ENCODE assay signal across 27 cellular contexts in genomic region chr15:97520689-97521088, GRCh38.
"Had no signal": no experiment of that assay in that cellular context is flagged by ENCODE, and none has a peak within 500 bp of the region (broad histone marks: within the 10 kb centered on the region; RNA-seq: fewer than 3 reads in every experiment).

No MANE protein-coding gene starts in this region.

- H3K36me3 ChIP-seq: breast epithelium had no signal

- H3K4me1 ChIP-seq: breast epithelium had no signal

- H3K27ac ChIP-seq: breast epithelium had no signal

- ATAC-seq: activated CD8-positive, alpha-beta memory T cell treated with anti-CD3 and anti-CD28 coated beads, Interleukin-2, amount 10 ng/mL, durations not matched to agents 7 days and 5 days; PC-3; T-helper 17 cell had no signal

- H3K4me1 Mint-ChIP-seq: activated CD8-positive, alpha-beta memory T cell treated with anti-CD3 and anti-CD28 coated beads, Interleukin-2, amount 10 ng/mL, durations not matched to agents 7 days and 5 days; activated naive CD4-positive, alpha-beta T cell treated with anti-CD3 and anti-CD28 coated beads, Interleukin-2, amount 50 U/mL, for 24 hours; T-helper 17 cell had no signal

- H3K4me3 Mint-ChIP-seq: activated CD8-positive, alpha-beta memory T cell treated with anti-CD3 and anti-CD28 coated beads, Interleukin-2, amount 10 ng/mL, durations not matched to agents 7 days and 5 days; activated naive CD4-positive, alpha-beta T cell treated with anti-CD3 and anti-CD28 coated beads, Interleukin-2, amount 50 U/mL, for 24 hours; activated T-cell treated with anti-CD3 and anti-CD28 coated beads, Interleukin-2, amount 50 U/mL, for 24 hours; activated T-helper 1 cell treated with anti-CD3 and anti-CD28 coated beads, Interleukin-12 subunit alpha, Interleukin-12 subunit beta, Interleukin-2, Interleukin-4 antibody, amounts not matched to agents 30 ng/mL and 10 ng/mL and 1 ng/mL, durations not matched to agents 14 hours and 24 hours and 36 hours; T-helper 17 cell; WTC11 had no signal

- H3K36me3 Mint-ChIP-seq: activated CD8-positive, alpha-beta memory T cell treated with anti-CD3 and anti-CD28 coated beads, Interleukin-2, amount 10 ng/mL, durations not matched to agents 7 days and 5 days; activated naive CD4-positive, alpha-beta T cell treated with anti-CD3 and anti-CD28 coated beads, Interleukin-2, amount 50 U/mL, for 24 hours; WTC11 had no signal

- H3K27me3 Mint-ChIP-seq: activated CD8-positive, alpha-beta memory T cell treated with anti-CD3 and anti-CD28 coated beads, Interleukin-2, amount 10 ng/mL, durations not matched to agents 7 days and 5 days; activated naive CD4-positive, alpha-beta T cell treated with anti-CD3 and anti-CD28 coated beads, Interleukin-2, amount 50 U/mL, for 24 hours; activated T-cell treated with anti-CD3 and anti-CD28 coated beads, Interleukin-2, amount 50 U/mL, for 24 hours; T-helper 17 cell had no signal

- DNase-seq: activated CD4-positive, alpha-beta T cell treated with anti-CD3 and anti-CD28 coated beads for 48 hours; activated CD4-positive, alpha-beta T cell treated with anti-CD3 and anti-CD28 coated beads, Interleukin-2, amount 50 U/mL, for 4 hours; activated CD4-positive, CD25-positive, alpha-beta regulatory T cell treated with anti-CD3 and anti-CD28 coated beads, Interleukin-2, amount 50 U/mL, for 72 hours; activated CD8-positive, alpha-beta memory T cell treated with anti-CD3 and anti-CD28 coated beads, Interleukin-2, amount 10 ng/mL, durations not matched to agents 7 days and 5 days; activated effector memory CD4-positive, alpha-beta T cell treated with Interleukin-2 at 50 U/mL for 16 hours; activated naive CD4-positive, alpha-beta T cell; activated T-cell treated with anti-CD3 and anti-CD28 coated beads, Interleukin-2, amount 50 U/mL, for 24 hours; aorta; central memory CD4-positive, alpha-beta T cell; Kasumi-1; MV-4-11; NCI-H1092 treated with DMSO at 0.1 percent for 48 hours; NCI-H1417 treated with DMSO at 0.1 percent for 48 hours; NCI-H1694; NCI-H2029; NCI-H446 treated with DMSO at 0.1 percent for 48 hours; NCI-H526; NCI-H774; NK-92 treated with Interleukin-12 subunit alpha and Interleukin-12 subunit beta, amount 100 ng/mL, for 24 hours; PC-3; SIG-M5; T-helper 17 cell; T-helper 9 cell had no signal

- H3K27me3 ChIP-seq: breast epithelium had no signal

- H3K9me3 Mint-ChIP-seq: activated T-helper 1 cell treated with anti-CD3 and anti-CD28 coated beads, Interleukin-12 subunit alpha, Interleukin-12 subunit beta, Interleukin-2, Interleukin-4 antibody, amounts not matched to agents 30 ng/mL and 10 ng/mL and 1 ng/mL, durations not matched to agents 14 hours and 24 hours and 36 hours; WTC11 had no signal

- H3K27ac Mint-ChIP-seq: activated CD8-positive, alpha-beta memory T cell treated with anti-CD3 and anti-CD28 coated beads, Interleukin-2, amount 10 ng/mL, durations not matched to agents 7 days and 5 days; activated naive CD4-positive, alpha-beta T cell treated with anti-CD3 and anti-CD28 coated beads, Interleukin-2, amount 50 U/mL, for 24 hours; activated T-cell treated with anti-CD3 and anti-CD28 coated beads, Interleukin-2, amount 50 U/mL, for 24 hours; activated T-helper 1 cell treated with anti-CD3 and anti-CD28 coated beads, Interleukin-12 subunit alpha, Interleukin-12 subunit beta, Interleukin-2, Interleukin-4 antibody, amounts not matched to agents 30 ng/mL and 10 ng/mL and 1 ng/mL, durations not matched to agents 14 hours and 24 hours and 36 hours; T-helper 17 cell; WTC11 had no signal

- H3K9me3 ChIP-seq: breast epithelium had no signal
